31 cellular contexts compared by ENCODE assay signal in genomic region chr5:39986614-39987013, GRCh38.
A peak's percentile ranks its signal among the peaks of the same experiment; 100 is the strongest.
DNase-seq lines count a peak whose midpoint lies in the region; ATAC-seq, FAIRE-seq and TF ChIP-seq lines count a peak whose summit lies in the region.
"Had no signal": no experiment of that assay in that cellular context is flagged by ENCODE, and none has a peak within 500 bp of the region (broad histone marks: within the 10 kb centered on the region; RNA-seq: fewer than 3 reads in every experiment).

No MANE protein-coding gene starts in this region.

- H3K36me3 Mint-ChIP-seq in HFFc6 (ENCODE audit: low read depth) = no peaks in the 10 kb centered on the region
- H3K36me3 Mint-ChIP-seq: CD4-positive, CD25-positive, alpha-beta regulatory T cell had no signal

- no peak for FAIRE-seq in bronchial epithelial cell (lab: Jason Lieb, UNC)
- FAIRE-seq: astrocyte, frontal cortex, G401.6, HTR-8/SVneo, urothelium cell line had no signal

- H3K4me1 Mint-ChIP-seq in HFFc6 (ENCODE audit: low read depth) = no peaks in the 10 kb centered on the region
- H3K4me1 Mint-ChIP-seq: activated T-helper 17 cell treated with anti-CD3 and anti-CD28 coated beads, Interleukin-2, amount 50 U/mL, for 72 hours; CD4-positive, CD25-positive, alpha-beta regulatory T cell; nephron had no signal

- no peaks in the 10 kb centered on the region for H3K9me3 Mint-ChIP-seq in HFFc6
- H3K9me3 Mint-ChIP-seq: activated T-helper 17 cell treated with anti-CD3 and anti-CD28 coated beads, Interleukin-2, amount 50 U/mL, for 72 hours had no signal

- no peak overlapping the region for H3K4me3 Mint-ChIP-seq in HFFc6
- H3K4me3 Mint-ChIP-seq: activated T-helper 17 cell treated with anti-CD3 and anti-CD28 coated beads, Interleukin-2, amount 50 U/mL, for 72 hours; CD4-positive, CD25-positive, alpha-beta regulatory T cell; nephron; T-helper 2 cell treated with Interferon-gamma antibody and Interleukin-4, amounts not matched to agents 5 μg/mL and 100 μg/mL, for 36 hours had no signal

- H3K27ac Mint-ChIP-seq in HFFc6 = no peak overlapping the region
- H3K27ac Mint-ChIP-seq: activated naive CD4-positive, alpha-beta T cell treated with anti-CD3 and anti-CD28 coated beads, Interleukin-2, amount 50 U/mL, for 72 hours; activated T-helper 17 cell treated with anti-CD3 and anti-CD28 coated beads, Interleukin-2, amount 50 U/mL, for 72 hours; CD4-positive, CD25-positive, alpha-beta regulatory T cell; nephron; T-helper 2 cell treated with Interferon-gamma antibody and Interleukin-4, amounts not matched to agents 5 μg/mL and 100 μg/mL, for 36 hours had no signal

- no peak for ATAC-seq in stimulated activated naive CD8-positive, alpha-beta T cell treated with anti-CD3 and anti-CD28 coated beads, Interleukin-15, Interleukin-2, amounts not matched to agents 100 U/mL and 50 U/mL, for 24 hours
- ATAC-seq in GM21390 (IDR thresholded peaks at IDR 0.05; ENCODE audit: unreplicated experiment) (no peak), HG03045 (IDR thresholded peaks at IDR 0.05; ENCODE audit: unreplicated experiment) (no peak)
- ATAC-seq: activated naive CD4-positive, alpha-beta T cell treated with anti-CD3 and anti-CD28 coated beads, Interleukin-2, amount 50 U/mL, for 72 hours; activated T-helper 17 cell treated with anti-CD3 and anti-CD28 coated beads, Interleukin-2, amount 50 U/mL, for 72 hours had no signal

- H3K4me3 ChIP-seq in AG09309 (ENCODE audit: control insufficient read depth, low read depth, low read length) (no peak overlapping the region), bronchial epithelial cell (ENCODE audit: low read depth, low read length) (no peak overlapping the region), fibroblast of villous mesenchyme (ENCODE audit: low read depth, low read length) (no peak overlapping the region)
- H3K4me3 ChIP-seq: HAP-1, left ventricle myocardium inferior, SJSA1, suprapubic skin had no signal

- TF ChIP-seq CTCF in AG09309 (IDR thresholded peaks at IDR 0.05; ENCODE audit: control insufficient read depth, insufficient read depth, low read depth, low read length, missing control alignments) = peak; percentile 17
- peak; percentile 53; the same call in 1 of the 2 replicates for TF ChIP-seq CTCF in HFFc6 (IDR thresholded peaks at IDR 0.05)
- TF ChIP-seq CTCF in bronchial epithelial cell (IDR thresholded peaks at IDR 0.05; ENCODE audit: insufficient read depth, low read length, severe bottlenecking) = peak; percentile 14
- peak; percentile 9 for TF ChIP-seq CTCF in fibroblast of villous mesenchyme (IDR thresholded peaks at IDR 0.05; ENCODE audit: insufficient read depth, low read depth, low read length)

- DNase-seq in AG09309 (ENCODE audit: low read depth) (no peak), HFFc6 (no peak), bronchial epithelial cell (ENCODE audit: low read depth) (no peak), fibroblast of villous mesenchyme (ENCODE audit: low read depth) (no peak)
- DNase-seq in stimulated activated naive CD8-positive, alpha-beta T cell treated with anti-CD3 and anti-CD28 coated beads, Interleukin-15, Interleukin-2, amounts not matched to agents 100 U/mL and 50 U/mL, for 24 hours = no peak
- no peak for DNase-seq in stimulated activated naive CD4-positive, alpha-beta T cell (lab: John Stamatoyannopoulos, UW)
- DNase-seq: activated CD4-positive, alpha-beta T cell treated with anti-CD3 and anti-CD28 coated beads, Interleukin-2, amount 50 U/mL, for 1 hour; CD4-positive, CD25-positive, alpha-beta regulatory T cell; hippocampal formation; KG1; left ventricle myocardium inferior; midbrain; MV-4-11; NCI-H187; NCI-H345; posterior cingulate gyrus; WERI-Rb-1 had no signal

- no peaks in the 10 kb centered on the region for H3K36me3 ChIP-seq in bronchial epithelial cell (ENCODE audit: control insufficient read depth, insufficient read depth, low read length)
- H3K36me3 ChIP-seq: HAP-1, left ventricle myocardium inferior, SJSA1, suprapubic skin, WERI-Rb-1 had no signal

- H3K27me3 ChIP-seq in bronchial epithelial cell (ENCODE audit: control insufficient read depth, insufficient read depth, low read length) = no peaks in the 10 kb centered on the region
- H3K27me3 ChIP-seq: SJSA1, suprapubic skin had no signal

- H3K27me3 Mint-ChIP-seq in HFFc6 (ENCODE audit: insufficient read depth) = no peaks in the 10 kb centered on the region; the same call in 1 of the 2 replicates
- H3K27me3 Mint-ChIP-seq: activated T-helper 17 cell treated with anti-CD3 and anti-CD28 coated beads, Interleukin-2, amount 50 U/mL, for 72 hours had no signal
